Comparison of ENCODE assay signal across 3 cellular contexts in genomic region chr10:84194424-84195043, GRCh38.
TF ChIP-seq lines count a peak whose summit lies in the region.

CDHR1 (plus strand) TSS chr10:84194537; CDS start chr10:84194761, 224 bp downstream.

TF ChIP-seq in A549, 52 proteins besides CTCF, POLR2A, EP300 and RAD21:
- TF ChIP-seq TP53 (CRISPR knock-in tag; IDR thresholded peaks at IDR 0.05) = no peak
- TF ChIP-seq RARB (CRISPR knock-in tag; IDR thresholded peaks at IDR 0.05) = no peak
- TF ChIP-seq USF2 (IDR thresholded peaks at IDR 0.05) = no peak
TF ChIP-seq in A549: peak in this region for 0.

TF ChIP-seq in K562, 482 proteins besides CTCF, POLR2A, EP300 and RAD21:
- no peak for TF ChIP-seq FOXK2 (conservative IDR thresholded peaks at IDR 0.05 in 1 of 2, IDR thresholded peaks at IDR 0.05 in 1 of 2; ENCODE audit: low read depth in 2 of 2)
- TF ChIP-seq, protein P1, sequence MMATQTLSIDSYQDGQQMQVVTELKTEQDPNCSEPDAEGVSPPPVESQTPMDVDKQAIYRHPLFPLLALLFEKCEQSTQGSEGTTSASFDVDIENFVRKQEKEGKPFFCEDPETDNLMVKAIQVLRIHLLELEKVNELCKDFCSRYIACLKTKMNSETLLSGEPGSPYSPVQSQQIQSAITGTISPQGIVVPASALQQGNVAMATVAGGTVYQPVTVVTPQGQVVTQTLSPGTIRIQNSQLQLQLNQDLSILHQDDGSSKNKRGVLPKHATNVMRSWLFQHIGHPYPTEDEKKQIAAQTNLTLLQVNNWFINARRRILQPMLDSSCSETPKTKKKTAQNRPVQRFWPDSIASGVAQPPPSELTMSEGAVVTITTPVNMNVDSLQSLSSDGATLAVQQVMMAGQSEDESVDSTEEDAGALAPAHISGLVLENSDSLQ (IDR thresholded peaks at IDR 0.05) = peak; percentile 33; the same call in 1 of the 2 replicates
- TF ChIP-seq ZFPM2 (CRISPR knock-in tag; IDR thresholded peaks at IDR 0.05) = no peak
- TF ChIP-seq, protein P2, sequence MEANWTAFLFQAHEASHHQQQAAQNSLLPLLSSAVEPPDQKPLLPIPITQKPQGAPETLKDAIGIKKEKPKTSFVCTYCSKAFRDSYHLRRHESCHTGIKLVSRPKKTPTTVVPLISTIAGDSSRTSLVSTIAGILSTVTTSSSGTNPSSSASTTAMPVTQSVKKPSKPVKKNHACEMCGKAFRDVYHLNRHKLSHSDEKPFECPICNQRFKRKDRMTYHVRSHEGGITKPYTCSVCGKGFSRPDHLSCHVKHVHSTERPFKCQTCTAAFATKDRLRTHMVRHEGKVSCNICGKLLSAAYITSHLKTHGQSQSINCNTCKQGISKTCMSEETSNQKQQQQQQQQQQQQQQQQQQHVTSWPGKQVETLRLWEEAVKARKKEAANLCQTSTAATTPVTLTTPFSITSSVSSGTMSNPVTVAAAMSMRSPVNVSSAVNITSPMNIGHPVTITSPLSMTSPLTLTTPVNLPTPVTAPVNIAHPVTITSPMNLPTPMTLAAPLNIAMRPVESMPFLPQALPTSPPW (CRISPR knock-in tag; IDR thresholded peaks at IDR 0.05) = peak; percentile 45
- TF ChIP-seq ZNF134 (CRISPR knock-in tag; conservative IDR thresholded peaks at IDR 0.05) = 0 out of 2 replicates have a peak, but pooled peaks have one; percentile 2
- TF ChIP-seq L3MBTL2 (IDR thresholded peaks at IDR 0.05) = 0 out of 2 replicates have a peak, but pooled peaks have one; percentile 27
- TF ChIP-seq NFYB (IDR thresholded peaks at IDR 0.05; ENCODE audit: extremely low read depth, insufficient read length) = no peak
- peak; percentile 21; the same call in 1 of the 2 replicates for TF ChIP-seq CREM (IDR thresholded peaks at IDR 0.05; ENCODE audit: low read depth)
- peak; percentile 41; the same call in 1 of the 2 replicates for TF ChIP-seq CXXC5 (CRISPR knock-in tag; IDR thresholded peaks at IDR 0.05)
- peak; percentile 40; the same call in 1 of the 2 replicates for TF ChIP-seq CREB1 (IDR thresholded peaks at IDR 0.05)
- no peak for TF ChIP-seq CREB1 (CRISPR knock-in tag; IDR thresholded peaks at IDR 0.05)

TF ChIP-seq in HepG2, 621 proteins besides CTCF, POLR2A, EP300 and RAD21:
- no peak for TF ChIP-seq ZSCAN30 (CRISPR knock-in tag; IDR thresholded peaks at IDR 0.05)
- TF ChIP-seq ZNF598 (CRISPR knock-in tag; IDR thresholded peaks at IDR 0.05; ENCODE audit: borderline replicate concordance) = no peak
- no peak for TF ChIP-seq AGO2 (optimal IDR thresholded peaks at IDR 0.05; ENCODE audit: low read depth, low read length)
- TF ChIP-seq MIXL1 (CRISPR knock-in tag; IDR thresholded peaks at IDR 0.05) = no peak
- TF ChIP-seq HOXA7 (CRISPR knock-in tag; IDR thresholded peaks at IDR 0.05) = no peak
- no peak for TF ChIP-seq TEAD2 (CRISPR knock-in tag; IDR thresholded peaks at IDR 0.05)
- no peak for TF ChIP-seq SIX1 (CRISPR knock-in tag; IDR thresholded peaks at IDR 0.05; ENCODE audit: borderline replicate concordance)
- TF ChIP-seq ZNF362 (CRISPR knock-in tag; IDR thresholded peaks at IDR 0.05; ENCODE audit: borderline replicate concordance) = no peak
- TF ChIP-seq U2AF2 (IDR thresholded peaks at IDR 0.05; ENCODE audit: low read depth, low read length) = no peak
- no peak for TF ChIP-seq BCLAF1 (IDR thresholded peaks at IDR 0.05)
- no peak for TF ChIP-seq GATAD1 (CRISPR knock-in tag; IDR thresholded peaks at IDR 0.05)
- TF ChIP-seq, protein P3, sequence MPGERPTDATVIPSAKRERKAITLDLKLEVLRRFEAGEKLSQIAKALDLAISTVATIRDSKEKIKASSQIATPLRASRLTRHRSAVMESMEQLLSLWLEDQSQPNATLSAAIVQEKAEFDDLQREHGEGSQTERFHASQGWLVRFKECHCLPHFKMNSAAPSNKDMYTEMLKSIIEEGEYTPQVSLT (CRISPR knock-in tag; IDR thresholded peaks at IDR 0.05; ENCODE audit: borderline replicate concordance, low read depth) = no peak
- no peak for TF ChIP-seq ZNF740 (CRISPR knock-in tag; IDR thresholded peaks at IDR 0.05)
- TF ChIP-seq KDM6A (CRISPR knock-in tag; IDR thresholded peaks at IDR 0.05; ENCODE audit: low read depth) = no peak
- no peak for TF ChIP-seq CHCHD3 (CRISPR knock-in tag; IDR thresholded peaks at IDR 0.05)
- no peak for TF ChIP-seq SP5 (CRISPR knock-in tag; IDR thresholded peaks at IDR 0.05; ENCODE audit: borderline replicate concordance, low read depth)
- no peak for TF ChIP-seq ZHX2 (IDR thresholded peaks at IDR 0.05; ENCODE audit: low read depth)
- no peak for TF ChIP-seq ZHX2 (CRISPR knock-in tag; IDR thresholded peaks at IDR 0.05; ENCODE audit: borderline replicate concordance)
- no peak for TF ChIP-seq ZNF878 (CRISPR knock-in tag; IDR thresholded peaks at IDR 0.05)
- TF ChIP-seq, protein P4, sequence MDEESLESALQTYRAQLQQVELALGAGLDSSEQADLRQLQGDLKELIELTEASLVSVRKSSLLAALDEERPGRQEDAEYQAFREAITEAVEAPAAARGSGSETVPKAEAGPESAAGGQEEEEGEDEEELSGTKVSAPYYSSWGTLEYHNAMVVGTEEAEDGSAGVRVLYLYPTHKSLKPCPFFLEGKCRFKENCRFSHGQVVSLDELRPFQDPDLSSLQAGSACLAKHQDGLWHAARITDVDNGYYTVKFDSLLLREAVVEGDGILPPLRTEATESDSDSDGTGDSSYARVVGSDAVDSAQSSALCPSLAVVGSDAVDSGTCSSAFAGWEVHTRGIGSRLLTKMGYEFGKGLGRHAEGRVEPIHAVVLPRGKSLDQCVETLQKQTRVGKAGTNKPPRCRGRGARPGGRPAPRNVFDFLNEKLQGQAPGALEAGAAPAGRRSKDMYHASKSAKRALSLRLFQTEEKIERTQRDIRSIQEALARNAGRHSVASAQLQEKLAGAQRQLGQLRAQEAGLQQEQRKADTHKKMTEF (CRISPR knock-in tag; IDR thresholded peaks at IDR 0.05) = no peak
TF ChIP-seq in HepG2: peak in this region for 0.
